In genomic region chr22:30922151-30922611, GRCh38 we compare ENCODE assay signal across 8 cellular contexts. TPM values are rescaled to one million over a fixed set of nuclear protein-coding genes. Genes with fewer than 3 reads are reported as not detected.
DNase-seq lines count a peak whose midpoint lies in the region; ATAC-seq and TF ChIP-seq lines count a peak whose summit lies in the region.

No MANE protein-coding gene starts in this region.

- peak; percentile 62 for TF ChIP-seq POLR2A in GM15510 (IDR thresholded peaks at IDR 0.05; ENCODE audit: borderline replicate concordance, extremely low read depth, insufficient read length)

- peak overlapping the region; percentile 92 for H3K27ac Mint-ChIP-seq in activated naive CD8-positive, alpha-beta T cell treated with anti-CD3 and anti-CD28 coated beads for 36 hours

- H3K4me3 Mint-ChIP-seq in activated naive CD8-positive, alpha-beta T cell treated with anti-CD3 and anti-CD28 coated beads for 36 hours: peak overlapping the region; percentile 81

- H3K4me1 Mint-ChIP-seq in activated naive CD8-positive, alpha-beta T cell treated with anti-CD3 and anti-CD28 coated beads for 36 hours: peaks cover 26% of the 10 kb centered on the region

- H3K27me3 Mint-ChIP-seq in activated naive CD8-positive, alpha-beta T cell treated with anti-CD3 and anti-CD28 coated beads for 36 hours: no peaks in the 10 kb centered on the region

- peaks cover 2% of the 10 kb centered on the region for H3K9me3 Mint-ChIP-seq in activated naive CD8-positive, alpha-beta T cell treated with anti-CD3 and anti-CD28 coated beads for 36 hours

- ATAC-seq in GM21576 (IDR thresholded peaks at IDR 0.05; ENCODE audit: unreplicated experiment) (no peak), GM21390 (IDR thresholded peaks at IDR 0.05; ENCODE audit: unreplicated experiment) (no peak)

- DNase-seq in SHP77 treated with DMSO at 0.1 percent for 48 hours (lab: John Stamatoyannopoulos, UW): peak; percentile 38
- DNase-seq in activated naive CD8-positive, alpha-beta T cell treated with anti-CD3 and anti-CD28 coated beads for 36 hours: peak; percentile 83
- peak; percentile 31 for DNase-seq in inferior parietal cortex (ENCODE audit: extremely low spot score)
- peak; percentile 37 to 73 (median 58) for DNase-seq in stimulated activated CD4-positive, alpha-beta T cell treated with anti-CD3 and anti-CD28 coated beads, Interleukin-1b, Interleukin-23, amount 100 ng/mL, for 24 hours (ENCODE audit: low read depth in 4 of 4, low spot score in 1 of 4)
- no peak for DNase-seq in COLO668 (lab: John Stamatoyannopoulos, UW; ENCODE audit: unreplicated experiment)

- H3K36me3 Mint-ChIP-seq in activated naive CD8-positive, alpha-beta T cell treated with anti-CD3 and anti-CD28 coated beads for 36 hours: peaks cover 27% of the 10 kb centered on the region

RNA-seq across cellular contexts. Expression of gene MORC2, which starts 46.4 kb away (rescaled TPM):
- total RNA-seq in activated naive CD8-positive, alpha-beta T cell treated with anti-CD3 and anti-CD28 coated beads for 36 hours: 10 to 100 TPM; 24.9 to 25.7 TPM

RNA-seq across cellular contexts. Expression of gene TUG1, which starts 46.9 kb away (rescaled TPM):
- total RNA-seq in activated naive CD8-positive, alpha-beta T cell treated with anti-CD3 and anti-CD28 coated beads for 36 hours: 10 to 100 TPM; 45.6 to 47.4 TPM
